In the genomic region with DNA sequence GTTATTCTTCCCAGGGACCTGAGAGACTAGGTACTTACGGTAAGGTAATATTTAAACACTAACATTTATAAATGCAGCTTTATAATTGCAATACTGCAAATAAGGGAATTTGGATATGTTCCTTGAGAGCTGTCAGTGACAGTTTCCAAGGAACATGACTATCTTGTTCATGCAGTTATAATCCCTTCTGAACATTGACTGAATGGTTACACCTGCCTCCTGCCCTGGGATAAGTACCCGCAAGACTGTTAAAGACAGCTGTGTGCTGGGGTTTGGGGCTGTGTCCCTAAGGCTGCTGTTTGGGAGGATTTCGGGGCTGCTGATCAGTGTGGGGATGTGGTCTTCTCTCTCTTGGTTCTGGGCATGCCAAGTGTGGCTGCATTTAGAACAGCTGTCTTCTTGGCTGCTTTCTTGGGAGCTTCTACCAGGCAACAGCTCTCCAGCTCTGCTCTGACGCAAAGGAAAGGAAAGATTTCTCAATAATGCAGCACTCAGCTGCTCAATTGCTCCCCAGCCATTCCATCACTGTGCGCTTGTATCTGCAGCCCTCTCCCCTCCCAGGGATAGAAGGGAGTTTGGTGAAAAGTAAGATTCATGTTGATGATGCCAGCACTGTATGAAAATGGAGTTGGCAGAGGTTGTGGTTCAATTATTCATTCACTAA, we compare ENCODE assay signal across 16 cellular contexts.
DNase-seq lines count a peak whose midpoint lies in the region; ATAC-seq and TF ChIP-seq lines count a peak whose summit lies in the region.
"Had no signal": no experiment of that assay in that cellular context is flagged by ENCODE, and none has a peak within 500 bp of the region (broad histone marks: within the 10 kb centered on the region; RNA-seq: fewer than 3 reads in every experiment).

No MANE protein-coding gene starts in this region.

- intact Hi-C loops in body of pancreas (cut with DNase I): no loop called here

- WGBS in body of pancreas, 2 donors: 76 to 83% methylated on average over 5 of the region's 5 CpGs

- H3K9me3 ChIP-seq in body of pancreas: no peaks in the 10 kb centered on the region
- H3K9me3 ChIP-seq in right atrium auricular region: no peaks in the 10 kb centered on the region

- H3K36me3 ChIP-seq in body of pancreas (replicated peaks in 1 of 2; ENCODE audit: insufficient read depth in 1 of 2, low read depth in 2 of 2): no peaks in the 10 kb centered on the region
- no peaks in the 10 kb centered on the region for H3K36me3 ChIP-seq in right atrium auricular region

- no peak for TF ChIP-seq POLR2A in body of pancreas (IDR thresholded peaks at IDR 0.05)

- no peaks in the 10 kb centered on the region for H3K4me1 ChIP-seq in body of pancreas
- H3K4me1 ChIP-seq in right atrium auricular region: peaks cover 0 to 9% of the 10 kb centered on the region in 2 donors

- in situ Hi-C loops in GM13976 (cut with MboI; ENCODE audit: low sequenced_read_pairs, unreplicated experiment): no loop called here

- H3K27me3 ChIP-seq in body of pancreas (no peaks in the 10 kb centered on the region), right atrium auricular region (no peaks in the 10 kb centered on the region)

- H3K27ac ChIP-seq in body of pancreas (no peak overlapping the region), right atrium auricular region (no peak overlapping the region)

- H3K4me3 ChIP-seq in body of pancreas (no peak overlapping the region), right atrium auricular region (no peak overlapping the region)

- DNase-seq in GM04504 (ENCODE audit: low read depth): peak; percentile 40
- peak in 1 of 4 donors; percentile 13 for DNase-seq in body of pancreas
- peak; percentile 65 for DNase-seq in right atrium auricular region (ENCODE audit: low spot score)
- peak; percentile 49 for DNase-seq in stromal cell of bone marrow (ENCODE audit: low read depth)
- no peak for DNase-seq in activated CD8-positive, alpha-beta memory T cell treated with anti-CD3 and anti-CD28 coated beads, Interleukin-2, amount 50 U/mL, for 48 hours
- no peak for DNase-seq in GM13976 (ENCODE audit: low spot score)
- DNase-seq: activated CD4-positive, alpha-beta T cell treated with anti-CD3 and anti-CD28 coated beads, Interleukin-2, amount 50 U/mL, for 48 hours; activated naive CD8-positive, alpha-beta T cell treated with anti-CD3 and anti-CD28 coated beads, Interleukin-2, amount 50 U/mL, for 24 hours; DND-41; kidney glomerular epithelial cell; MM.1S; NCI-H187 treated with DMSO at 0.1 percent for 48 hours; NCI-H510A treated with DMSO at 0.1 percent for 48 hours; stimulated activated CD4-positive, alpha-beta T cell treated with anti-CD3 and anti-CD28 coated beads, Interleukin-12 subunit alpha, Interleukin-12 subunit beta, amount 100 ng/mL, for 4 hours; stimulated activated naive CD8-positive, alpha-beta T cell treated with anti-CD3 and anti-CD28 coated beads, Interleukin-15, amount 100 ng/mL, for 72 hours had no signal

- peak; percentile 42 for ATAC-seq in body of pancreas
- ATAC-seq in HG02642 (IDR thresholded peaks at IDR 0.05; ENCODE audit: poor library complexity, unreplicated experiment): no peak
- ATAC-seq: activated naive CD8-positive, alpha-beta T cell treated with anti-CD3 and anti-CD28 coated beads, Interleukin-2, amount 50 U/mL, for 24 hours; stimulated activated naive CD8-positive, alpha-beta T cell treated with anti-CD3 and anti-CD28 coated beads, Interleukin-15, amount 100 ng/mL, for 72 hours had no signal

- no peak for TF ChIP-seq CTCF in body of pancreas (IDR thresholded peaks at IDR 0.05)
- TF ChIP-seq CTCF in right atrium auricular region (IDR thresholded peaks at IDR 0.05): no peak
- TF ChIP-seq CTCF in GM13976 (IDR thresholded peaks at IDR 0.05; ENCODE audit: borderline replicate concordance, control extremely low read depth, extremely low read depth, insufficient read depth, missing control alignments): no peak

Comparison
In these comparisons a context has a peak if more than half of its experiments do, and no peak if none do; other contexts are left out.
1. DNase-seq: peak in GM04504 (single experiment), right atrium auricular region (single experiment) and stromal cell of bone marrow (single experiment); none in activated CD8-positive, alpha-beta memory T cell treated with anti-CD3 and anti-CD28 coated beads, Interleukin-2, amount 50 U/mL, for 48 hours (single experiment) and GM13976 (single experiment).